8 cellular contexts compared by ENCODE assay signal in the genomic region with DNA sequence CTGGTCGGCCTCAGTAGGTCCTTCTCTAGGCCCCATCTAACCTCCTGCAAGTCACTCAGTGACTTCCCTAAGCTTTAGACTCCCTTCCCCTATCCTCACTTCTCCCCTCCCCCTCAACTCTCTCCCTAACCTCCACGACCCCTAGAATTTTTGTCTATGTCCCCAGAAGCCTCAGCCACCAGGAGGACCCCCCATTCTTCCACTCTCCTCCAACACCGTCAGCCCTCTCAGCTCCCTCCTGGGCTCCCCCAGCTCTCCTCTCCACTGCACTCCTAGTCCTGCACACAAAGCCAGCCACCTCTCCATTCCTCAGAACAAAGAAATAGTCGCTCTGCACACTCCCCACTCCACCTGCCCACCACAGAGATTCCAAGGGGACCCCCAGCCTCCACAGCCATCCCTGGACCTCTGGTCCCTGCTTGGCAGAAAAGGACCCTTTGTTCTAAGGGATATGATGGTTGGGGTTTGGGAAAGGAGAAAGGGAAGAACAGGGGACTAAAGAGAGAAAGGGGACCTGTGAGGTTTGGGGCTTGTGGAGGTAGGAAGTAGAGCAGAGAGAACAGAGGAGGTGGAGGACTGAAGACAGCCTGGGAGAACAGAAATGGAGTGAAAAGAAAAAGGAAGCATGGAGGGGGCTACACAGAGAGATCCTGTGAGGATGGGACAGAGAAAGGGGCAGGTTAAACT. TPM values are rescaled to one million over a fixed set of nuclear protein-coding genes. Genes with fewer than 3 reads are reported as not detected.
DNase-seq lines count a peak whose midpoint lies in the region; ATAC-seq and TF ChIP-seq lines count a peak whose summit lies in the region.

No MANE protein-coding gene starts in this region.

- H3K4me1 ChIP-seq in A673 (ENCODE audit: insufficient read depth, low read length, poor library complexity, severe bottlenecking): peaks cover 64% of the 10 kb centered on the region

- in situ Hi-C loops in astrocyte of the spinal cord (cut with HindIII; ENCODE audit: low sequenced_read_pairs): no loop called here

- peak overlapping the region; percentile 95 for H3K4me3 Mint-ChIP-seq in mesothelial cell of epicardium

- H3K36me3 ChIP-seq in A673 (ENCODE audit: insufficient read depth, low read length, poor library complexity, severe bottlenecking): peaks cover 8% of the 10 kb centered on the region

- no peak for ATAC-seq in GM21723 (IDR thresholded peaks at IDR 0.05; ENCODE audit: unreplicated experiment)

- no TSS peak for BruUV-seq in A673 (replicated peaks; lab: Mats Ljungman, UMichigan)

- TF ChIP-seq CTCF in A673 (conservative IDR thresholded peaks at IDR 0.05; ENCODE audit: low read depth, low read length): no peak
- no peak for TF ChIP-seq CTCF in HL-60 (IDR thresholded peaks at IDR 0.05; ENCODE audit: insufficient read depth, low read length)
- TF ChIP-seq CTCF in astrocyte of the spinal cord (IDR thresholded peaks at IDR 0.05; ENCODE audit: low read depth, low read length): no peak
- TF ChIP-seq CTCF in mesothelial cell of epicardium (IDR thresholded peaks at IDR 0.05; ENCODE audit: unreplicated experiment): no peak

- CTCF ChIA-PET in A673 (lab: Charles Lee): interaction anchor here (1.1 kb wide), 1 partner anchor 14 kb away, joined by 4 read pairs; no protein-coding TSS in a partner anchor

- H3K27ac ChIP-seq in A673 (ENCODE audit: low read depth, low read length, poor library complexity, severe bottlenecking) (peak overlapping the region; percentile 95), HL-60 (replicated peaks) (peak overlapping the region; percentile 100)

- H3K27me3 ChIP-seq in A673 (replicated peaks; ENCODE audit: insufficient read depth, low read depth, low read length, poor library complexity): no peaks in the 10 kb centered on the region
- H3K27me3 ChIP-seq in HL-60 (ENCODE audit: insufficient read depth, poor library complexity, severe bottlenecking): no peaks in the 10 kb centered on the region

- H3K4me1 Mint-ChIP-seq in mesothelial cell of epicardium: peaks cover 61% of the 10 kb centered on the region

- peak overlapping the region; percentile 95 for H3K4me3 ChIP-seq in A673 (ENCODE audit: low read depth, low read length, poor library complexity, severe bottlenecking)
- peak overlapping the region; percentile 84 for H3K4me3 ChIP-seq in HL-60 (replicated peaks; ENCODE audit: insufficient read depth, low read length)
- H3K4me3 ChIP-seq in astrocyte of the spinal cord (ENCODE audit: low read depth, low read length): peak overlapping the region; percentile 93

- H3K9me3 Mint-ChIP-seq in mesothelial cell of epicardium: no peaks in the 10 kb centered on the region

- H3K27me3 Mint-ChIP-seq in mesothelial cell of epicardium (ENCODE audit: low read depth): no peaks in the 10 kb centered on the region

- intact Hi-C loops in A673 (cut with micrococcal nuclease; ENCODE audit: unreplicated experiment): loop anchor here (5.0 kb wide), 1 partner anchor 33 kb away; the partner anchor contains the start of gene RXFP4

- POLR2A ChIA-PET in A673 (lab: Charles Lee; ENCODE audit: low non-redundant PET): no interaction called here

- DNase-seq in A673 (ENCODE audit: low spot score) (no peak), HL-60 (ENCODE audit: low read depth in 1 of 2, low spot score in 1 of 2) (peak; percentile 42 to 82), astrocyte of the spinal cord (ENCODE audit: low read depth, low spot score) (no peak), mesothelial cell of epicardium (ENCODE audit: low spot score in 2 of 2, unreplicated experiment in 2 of 2) (no peak), NCI-H187 treated with DMSO at 0.1 percent for 48 hours (lab: John Stamatoyannopoulos, UW) (no peak), NCI-H1436 (lab: John Stamatoyannopoulos, UW) (no peak)
- no peak for DNase-seq in activated CD8-positive, alpha-beta memory T cell treated with anti-CD3 and anti-CD28 coated beads, Interleukin-2, amount 50 U/mL, for 4 hours

- H3K27ac Mint-ChIP-seq in mesothelial cell of epicardium: peak overlapping the region; percentile 95

- H3K9me3 ChIP-seq in A673 (ENCODE audit: low read depth, low read length, poor library complexity, severe bottlenecking): no peaks in the 10 kb centered on the region

- no peaks in the 10 kb centered on the region for H3K36me3 Mint-ChIP-seq in mesothelial cell of epicardium

RNA-seq across cellular contexts. Expression of gene ARHGEF2, which starts 2.8 kb away (rescaled TPM):
- total RNA-seq in A673 (2021): 148 and 161 TPM in 2 replicates
- total RNA-seq in mesothelial cell of epicardium: 103 to 111 TPM (median 110 TPM) in 3 replicates

RNA-seq across cellular contexts. Expression of gene RXFP4, which starts 34.1 kb away (rescaled TPM):
- total RNA-seq in A673 (2021) (not detected in 2 replicates), mesothelial cell of epicardium (not detected in 3 replicates)

RNA-seq across cellular contexts. Expression of gene KHDC4, which starts 41.3 kb away (rescaled TPM):
- total RNA-seq in A673 (2021): 92.7 and 93.3 TPM in 2 replicates
- total RNA-seq in mesothelial cell of epicardium: 70.1 to 74.1 TPM (median 73.2 TPM) in 3 replicates

RNA-seq across cellular contexts. Expression of gene SSR2, which starts 45.2 kb away (rescaled TPM):
- 220 and 233 TPM in 2 replicates for total RNA-seq in A673 (2021)
- total RNA-seq in mesothelial cell of epicardium: 282 to 298 TPM (median 297 TPM) in 3 replicates

Comparison
In these comparisons a context has a peak if more than half of its experiments do, and no peak if none do; other contexts are left out.
1. DNase-seq: peak in HL-60 (2 of 2); none in A673 (single experiment), astrocyte of the spinal cord (single experiment), mesothelial cell of epicardium (0 of 2), activated CD8-positive, alpha-beta memory T cell treated with anti-CD3 and anti-CD28 coated beads, Interleukin-2, amount 50 U/mL, for 4 hours (single experiment), NCI-H187 treated with DMSO at 0.1 percent for 48 hours (single experiment) and NCI-H1436 (single experiment).
2. Peak in every context shown above with its lines, with median percentiles within 50 percentile points of each other: H3K4me3 ChIP-seq.